8 cellular contexts compared by ENCODE assay signal in genomic region chr10:99731296-99732032, GRCh38. TPM values are rescaled to one million over a fixed set of nuclear protein-coding genes. Genes with fewer than 3 reads are reported as not detected.
DNase-seq lines count a peak whose midpoint lies in the region; ATAC-seq and TF ChIP-seq lines count a peak whose summit lies in the region.

No MANE protein-coding gene starts in this region.

- TF ChIP-seq POLR2A in gastrocnemius medialis (IDR thresholded peaks at IDR 0.05), result no peak

- intact Hi-C loops in gastrocnemius medialis (cut with DNase I; ENCODE audit: low total_unique reads), result loop anchor here (2.0 to 10.0 kb wide), 3 partner anchors 109 to 633 kb away; partner anchors contain the start of genes GOT1 and SLC25A28

- no peaks in the 10 kb centered on the region for H3K27me3 ChIP-seq in SJCRH30
- H3K27me3 ChIP-seq in gastrocnemius medialis, result no peaks in the 10 kb centered on the region

- peak overlapping the region; percentile 64 for H3K27ac ChIP-seq in SJCRH30
- H3K27ac ChIP-seq in gastrocnemius medialis, result peak overlapping the region; percentile 95 to 99 (median 99)

- ATAC-seq in GM21390 (IDR thresholded peaks at IDR 0.05; ENCODE audit: unreplicated experiment) (peak; percentile 35), gastrocnemius medialis (peak in 1 of 2 donors; percentile 12)

- H3K4me3 ChIP-seq in AG10803 (ENCODE audit: low read length), result peak overlapping the region; percentile 100
- peak overlapping the region; percentile 81 for H3K4me3 ChIP-seq in SJCRH30
- peak overlapping the region; percentile 99 for H3K4me3 ChIP-seq in fibroblast of mammary gland (ENCODE audit: control insufficient read depth, low read depth, low read length)
- H3K4me3 ChIP-seq in gastrocnemius medialis, result peak overlapping the region; percentile 82 to 100 (median 97)

- H3K4me1 ChIP-seq in SJCRH30, result 0 out of 2 replicates have a peak, but pooled peaks cover 4% of the 10 kb centered on the region
- H3K4me1 ChIP-seq in gastrocnemius medialis, result peaks cover 47 to 48% of the 10 kb centered on the region in 2 donors

- no peaks in the 10 kb centered on the region for H3K9me3 ChIP-seq in SJCRH30 (replicated peaks)
- H3K9me3 ChIP-seq in gastrocnemius medialis, result no peaks in the 10 kb centered on the region

- no peak for DNase-seq in AG10803 (ENCODE audit: low read depth)
- no peak for DNase-seq in SJCRH30
- no peak for DNase-seq in fibroblast of mammary gland (ENCODE audit: low read depth)
- no peak for DNase-seq in gastrocnemius medialis
- DNase-seq in SW480 (ENCODE audit: low spot score), result no peak
- DNase-seq in iPS-NIHi7 (ENCODE audit: extremely low spot score), result no peak
- no peak for DNase-seq in NCI-H2081 treated with DMSO at 0.1 percent for 48 hours (lab: John Stamatoyannopoulos, UW)

- H3K36me3 ChIP-seq in SJCRH30, result peaks cover 13% of the 10 kb centered on the region
- peaks cover 0 to 33% of the 10 kb centered on the region in 2 donors for H3K36me3 ChIP-seq in gastrocnemius medialis

- in situ Hi-C loops in gastrocnemius medialis (cut with MboI; ENCODE audit: low sequenced_read_pairs in 4 of 4), result loop anchor here in 1 of 4 donors (10.0 kb wide), 1 partner anchor 297 kb away; the partner anchor contains the start of gene GOT1

- TF ChIP-seq CTCF in AG10803 (conservative IDR thresholded peaks at IDR 0.05; ENCODE audit: low read length), result peak; percentile 17; the same call in 1 of the 2 replicates
- TF ChIP-seq CTCF in fibroblast of mammary gland (conservative IDR thresholded peaks at IDR 0.05; ENCODE audit: control insufficient read depth, insufficient read depth, low read depth, low read length), result no peak
- TF ChIP-seq CTCF in gastrocnemius medialis (IDR thresholded peaks at IDR 0.05 in 4 of 5, conservative IDR thresholded peaks at IDR 0.05 in 1 of 5), result peak in 1 of 5 experiments; percentile 23

RNA-seq across cellular contexts. Expression of gene COX15, which starts 0.5 kb away (rescaled TPM):
- total RNA-seq in SJCRH30 (2014; rRNA removed; shearing (Covaris generic)), result 46.6 and 49.9 TPM in 2 replicates
- 10 to 100 TPM; 28.1 to 45.3 (median 32.5) TPM for total RNA-seq in gastrocnemius medialis

RNA-seq across cellular contexts. Expression of gene CUTC, which starts 0.6 kb away (rescaled TPM):
- 15.5 and 18.3 TPM in 2 replicates for total RNA-seq in SJCRH30 (2014; rRNA removed; shearing (Covaris generic))
- 100 to 1,000 TPM in 3 of 4 donors, 10 to 100 TPM in 1; 85.2 to 172 (median 126) TPM for total RNA-seq in gastrocnemius medialis

RNA-seq across cellular contexts. Expression of gene ABCC2, which starts 51.0 kb away (rescaled TPM):
- 0.08 and 0.24 TPM in 2 replicates for total RNA-seq in SJCRH30 (2014; rRNA removed; shearing (Covaris generic))
- total RNA-seq in gastrocnemius medialis, result 1 to 10 TPM in 3 of 4 donors, under 1 TPM in 1; 0.89 to 3.2 (median 1.3) TPM
